8 cellular contexts compared by ENCODE assay signal in genomic region chr12:47808574-47809380, GRCh38. TPM values are rescaled to one million over a fixed set of nuclear protein-coding genes. Genes with fewer than 3 reads are reported as not detected.
DNase-seq lines count a peak whose midpoint lies in the region; ATAC-seq lines count a peak whose summit lies in the region.

No MANE protein-coding gene starts in this region.

- no peak for ATAC-seq in central memory CD8-positive, alpha-beta T cell (replicated peaks; ENCODE audit: extremely low read depth, poor library complexity, severe bottlenecking)
- ATAC-seq in natural killer cell treated with Interleukin-12 subunit alpha and Interleukin-12 subunit beta and Interleukin-15 and Interleukin-18, amount 100 ng/mL, for 72 hours, result peak; percentile 48 to 60
- ATAC-seq in GM21529 (IDR thresholded peaks at IDR 0.05; ENCODE audit: unreplicated experiment) (no peak), sciatic nerve (no peak)

- DNase-seq in SKM-1 treated with dmso at 0.1 percent for 144 hours (lab: John Stamatoyannopoulos, UW; ENCODE audit: unreplicated experiment) (peak; percentile 31), SKM-1 (lab: John Stamatoyannopoulos, UW; ENCODE audit: unreplicated experiment) (no peak), T-helper 22 cell (ENCODE audit: low read depth) (peak; percentile 44), NCI-H82 treated with DMSO at 0.1 percent for 48 hours (lab: John Stamatoyannopoulos, UW; ENCODE audit: unreplicated experiment) (no peak), sciatic nerve (ENCODE audit: low spot score) (no peak)
- no peak for DNase-seq in central memory CD8-positive, alpha-beta T cell (ENCODE audit: low spot score in 2 of 2)
- DNase-seq in natural killer cell treated with Interleukin-12 subunit alpha and Interleukin-12 subunit beta and Interleukin-15 and Interleukin-18, amount 100 ng/mL, for 72 hours (ENCODE audit: low spot score), result peak; percentile 83

- H3K27me3 Mint-ChIP-seq in central memory CD8-positive, alpha-beta T cell, result no peaks in the 10 kb centered on the region
- H3K27me3 Mint-ChIP-seq in natural killer cell treated with Interleukin-12 subunit alpha and Interleukin-12 subunit beta and Interleukin-15 and Interleukin-18, amount 100 ng/mL, for 72 hours, result no peaks in the 10 kb centered on the region

- peak overlapping the region; percentile 93 for H3K27ac Mint-ChIP-seq in central memory CD8-positive, alpha-beta T cell (ENCODE audit: low read depth)
- peak overlapping the region; percentile 94 to 100 for H3K27ac Mint-ChIP-seq in natural killer cell treated with Interleukin-12 subunit alpha and Interleukin-12 subunit beta and Interleukin-15 and Interleukin-18, amount 100 ng/mL, for 72 hours

- H3K9me3 Mint-ChIP-seq in central memory CD8-positive, alpha-beta T cell, result no peaks in the 10 kb centered on the region
- no peaks in the 10 kb centered on the region for H3K9me3 Mint-ChIP-seq in natural killer cell treated with Interleukin-12 subunit alpha and Interleukin-12 subunit beta and Interleukin-15 and Interleukin-18, amount 100 ng/mL, for 72 hours

- H3K4me3 Mint-ChIP-seq in central memory CD8-positive, alpha-beta T cell, result peak overlapping the region; percentile 69
- peak overlapping the region; percentile 89 for H3K4me3 Mint-ChIP-seq in natural killer cell treated with Interleukin-12 subunit alpha and Interleukin-12 subunit beta and Interleukin-15 and Interleukin-18, amount 100 ng/mL, for 72 hours

- peaks cover 15% of the 10 kb centered on the region for H3K36me3 Mint-ChIP-seq in central memory CD8-positive, alpha-beta T cell (ENCODE audit: insufficient read depth)
- no peaks in the 10 kb centered on the region for H3K36me3 Mint-ChIP-seq in natural killer cell treated with Interleukin-12 subunit alpha and Interleukin-12 subunit beta and Interleukin-15 and Interleukin-18, amount 100 ng/mL, for 72 hours

- peaks cover 85% of the 10 kb centered on the region for H3K4me1 Mint-ChIP-seq in central memory CD8-positive, alpha-beta T cell
- peaks cover 85 to 86% of the 10 kb centered on the region in 2 donors for H3K4me1 Mint-ChIP-seq in natural killer cell treated with Interleukin-12 subunit alpha and Interleukin-12 subunit beta and Interleukin-15 and Interleukin-18, amount 100 ng/mL, for 72 hours (ENCODE audit: low read depth in 2 of 2)

- intact Hi-C loops in sciatic nerve (cut with DNase I), result no loop called here

RNA-seq across cellular contexts. Expression of gene HDAC7, which starts 10.9 kb away (rescaled TPM):
- total RNA-seq in natural killer cell treated with Interleukin-12 subunit alpha and Interleukin-12 subunit beta and Interleukin-15 and Interleukin-18, amount 100 ng/mL, for 72 hours, result 100 to 1,000 TPM; 127 to 176 TPM
- 152 TPM for total RNA-seq in sciatic nerve

RNA-seq across cellular contexts. Expression of gene SLC48A1, which starts 35.7 kb away (rescaled TPM):
- 1 to 10 TPM; 5.1 to 9.8 TPM for total RNA-seq in natural killer cell treated with Interleukin-12 subunit alpha and Interleukin-12 subunit beta and Interleukin-15 and Interleukin-18, amount 100 ng/mL, for 72 hours
- 47.9 TPM for total RNA-seq in sciatic nerve

RNA-seq across cellular contexts. Expression of gene RAPGEF3, which starts 50.1 kb away (rescaled TPM):
- total RNA-seq in natural killer cell treated with Interleukin-12 subunit alpha and Interleukin-12 subunit beta and Interleukin-15 and Interleukin-18, amount 100 ng/mL, for 72 hours, result under 1 TPM; 0.19 to 0.25 TPM
- 73.4 TPM for total RNA-seq in sciatic nerve

Comparison
In these comparisons a context has a peak if more than half of its experiments do, and no peak if none do; other contexts are left out.
1. DNase-seq: peak in SKM-1 treated with dmso at 0.1 percent for 144 hours (single experiment), T-helper 22 cell (single experiment) and natural killer cell treated with Interleukin-12 subunit alpha and Interleukin-12 subunit beta and Interleukin-15 and Interleukin-18, amount 100 ng/mL, for 72 hours (single experiment); none in SKM-1 (single experiment), central memory CD8-positive, alpha-beta T cell (0 of 2), NCI-H82 treated with DMSO at 0.1 percent for 48 hours (single experiment) and sciatic nerve (single experiment).
2. ATAC-seq: peak in natural killer cell treated with Interleukin-12 subunit alpha and Interleukin-12 subunit beta and Interleukin-15 and Interleukin-18, amount 100 ng/mL, for 72 hours (2 of 2); none in central memory CD8-positive, alpha-beta T cell (single experiment), GM21529 (single experiment) and sciatic nerve (single experiment).
3. RNA of gene RAPGEF3, which starts 50.1 kb away (total RNA-seq): 73.4 TPM in sciatic nerve (single experiment); 0.19 to 0.25 TPM in natural killer cell treated with Interleukin-12 subunit alpha and Interleukin-12 subunit beta and Interleukin-15 and Interleukin-18, amount 100 ng/mL, for 72 hours; every median in the first group is over 10 times any median in the second.